Comparison of ENCODE assay signal across 13 cellular contexts in the genomic region with DNA sequence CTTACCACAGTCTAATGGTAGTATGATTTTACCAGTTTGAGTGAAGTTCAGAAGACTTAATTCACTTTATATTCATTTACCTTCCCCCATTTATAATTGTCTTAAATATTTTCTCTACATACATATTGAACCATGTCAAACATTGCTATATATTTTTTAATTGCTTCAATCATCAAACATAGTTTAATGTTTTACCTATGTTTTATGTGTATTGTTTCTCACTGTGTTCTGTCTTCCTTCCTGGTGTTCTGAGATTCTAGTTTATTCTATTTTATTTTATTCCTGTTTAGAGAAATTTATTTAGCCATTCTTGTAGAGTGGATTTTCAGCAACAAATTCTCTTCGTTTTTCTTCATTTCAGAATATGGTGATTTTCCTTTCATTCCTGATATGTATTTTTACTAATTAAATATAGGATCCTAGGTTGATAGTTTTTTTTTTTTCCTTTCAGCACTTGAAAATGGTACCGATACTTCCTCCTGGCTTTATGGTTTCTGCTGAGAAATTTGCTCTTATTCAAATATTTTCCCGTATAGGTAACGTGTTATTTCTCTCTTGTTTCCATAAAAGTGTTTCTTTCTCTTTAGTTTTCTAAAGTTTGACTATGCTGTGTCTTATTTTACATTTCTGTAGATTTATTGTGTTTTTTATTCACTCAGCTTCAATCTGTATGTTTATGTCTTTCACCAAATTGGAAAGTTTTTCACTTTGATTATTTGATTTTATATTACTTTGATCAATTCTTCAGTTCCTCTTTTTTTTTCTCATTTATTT.
DNase-seq lines count a peak whose midpoint lies in the region; ATAC-seq, FAIRE-seq and TF ChIP-seq lines count a peak whose summit lies in the region.
"Had no signal": no experiment of that assay in that cellular context is flagged by ENCODE, and none has a peak within 500 bp of the region (broad histone marks: within the 10 kb centered on the region; RNA-seq: fewer than 3 reads in every experiment).

No MANE protein-coding gene starts in this region.

- H3K9me3 ChIP-seq in GM12878 (replicated peaks; ENCODE audit: control insufficient read depth, insufficient read depth, low read length) (no peaks in the 10 kb centered on the region), mucosa of descending colon (no peaks in the 10 kb centered on the region)
- H3K9me3 ChIP-seq: BLaER1, Caco-2 had no signal

- CTCF ChIA-PET in GM12878 (lab: Yijun Ruan, JAX): no interaction called here

- in situ Hi-C loops in GM12878 (cut with MboI): no loop called here

- SMC1A ChIA-PET in GM12878 (lab: Charles Lee; ENCODE audit: uncharacterized antibody, unreplicated experiment): interaction anchor here (1.0 kb wide), 1 partner anchor 9 kb away, joined by 3 read pairs; no protein-coding TSS in a partner anchor

- H2AFZ ChIP-seq in GM12878 (ENCODE audit: control insufficient read depth, low read depth, low read length): no peak overlapping the region

- H3K79me2 ChIP-seq in GM12878 (ENCODE audit: control insufficient read depth, insufficient read depth, low read length): no peaks in the 10 kb centered on the region

- WGBS in GM12878 (ENCODE audit: insufficient coverage, insufficient replicate concordance, low lambda C conversion rate, missing lambda C conversion rate): 96% methylated on average over 4 of the region's 4 CpGs

- ATAC-seq in GM12878 (no peak), mucosa of descending colon (peak; percentile 55), GM21723 (IDR thresholded peaks at IDR 0.05; ENCODE audit: unreplicated experiment) (no peak), HG02759 (IDR thresholded peaks at IDR 0.05; ENCODE audit: unreplicated experiment) (no peak), left lobe of liver (no peak)

- intact Hi-C loops in GM12878 (cut with micrococcal nuclease; ENCODE audit: unreplicated experiment): no loop called here
- intact Hi-C loops in mucosa of descending colon (cut with DNase I, micrococcal nuclease): no loop called here

- no TSS peak for BruUV-seq in GM12878 (replicated peaks; lab: Mats Ljungman, UMichigan)

- no peak overlapping the region for H3K4me2 ChIP-seq in GM12878 (ENCODE audit: control insufficient read depth, insufficient read depth)
- H3K4me2 ChIP-seq: BLaER1 had no signal

- no peak for TF ChIP-seq EP300 in GM12878 (IDR thresholded peaks at IDR 0.05; ENCODE audit: borderline replicate concordance in 1 of 2, control insufficient read depth in 1 of 2, low read depth in 2 of 2, low read length in 2 of 2)

- peak; percentile 55 for FAIRE-seq in G401.6 (lab: Jason Lieb, UNC)
- FAIRE-seq in GM12878 (lab: Jason Lieb, UNC): no peak
- FAIRE-seq: GM12892 had no signal

- no peak for TF ChIP-seq CTCF in GM12878 (IDR thresholded peaks at IDR 0.05 in 2 of 3, conservative IDR thresholded peaks at IDR 0.05 in 1 of 3; ENCODE audit: control insufficient read depth in 2 of 3, extremely low read depth in 1 of 3, insufficient read depth in 1 of 3, low read depth in 3 of 3, low read length in 3 of 3)
- TF ChIP-seq CTCF in mucosa of descending colon (IDR thresholded peaks at IDR 0.05): no peak

- DNase-seq in GM12878 (ENCODE audit: low read depth, low spot score): no peak
- DNase-seq in mucosa of descending colon: no peak
- no peak for DNase-seq in dedifferentiated amniotic fluid mesenchymal stem cell (ENCODE audit: extremely low spot score)
- DNase-seq in left lobe of liver (ENCODE audit: low spot score): no peak
- DNase-seq: AML-193; Caco-2; CD8-positive, alpha-beta memory T cell; KG1 had no signal

- no peaks in the 10 kb centered on the region for H3K4me1 ChIP-seq in GM12878 (ENCODE audit: control insufficient read depth, insufficient read depth, low read length)
- H3K4me1 ChIP-seq in mucosa of descending colon (ENCODE audit: low read depth): no peaks in the 10 kb centered on the region
- H3K4me1 ChIP-seq: BLaER1 had no signal

- no peaks in the 10 kb centered on the region for H3K27me3 ChIP-seq in GM12878 (replicated peaks in 1 of 2; ENCODE audit: control insufficient read depth in 2 of 2, insufficient read depth in 2 of 2, low read length in 1 of 2)
- H3K27me3 ChIP-seq: BLaER1 had no signal

- H3K36me3 ChIP-seq in GM12878 (ENCODE audit: control insufficient read depth in 2 of 2, insufficient read depth in 2 of 2, low read length in 1 of 2) (no peaks in the 10 kb centered on the region), mucosa of descending colon (ENCODE audit: low read depth) (no peaks in the 10 kb centered on the region)
- H3K36me3 ChIP-seq: BLaER1 had no signal

- no peak for TF ChIP-seq POLR2A in GM12878 (IDR thresholded peaks at IDR 0.05; ENCODE audit: low read depth, low read length)

- POLR2A ChIA-PET in GM12878 (lab: Charles Lee): no interaction called here

- H3K9ac ChIP-seq in GM12878 (ENCODE audit: control insufficient read depth, insufficient read depth, low read length): no peak overlapping the region
- H3K9ac ChIP-seq: BLaER1 had no signal

- H3K27ac ChIP-seq in GM12878 (ENCODE audit: control insufficient read depth, insufficient read depth): no peak overlapping the region
- H3K27ac ChIP-seq: BLaER1 had no signal

- no peaks in the 10 kb centered on the region for H4K20me1 ChIP-seq in GM12878 (ENCODE audit: control insufficient read depth, insufficient read depth)
- H4K20me1 ChIP-seq: BLaER1 had no signal

- RAD21 ChIA-PET in GM12878 (lab: Charles Lee; ENCODE audit: unreplicated experiment): interaction anchor here (0.7 kb wide), 1 partner anchor 38 kb away, joined by 4 read pairs; no protein-coding TSS in a partner anchor

- H3K4me3 ChIP-seq in GM12878 (no peak overlapping the region), mucosa of descending colon (no peak overlapping the region)
- H3K4me3 ChIP-seq: BLaER1 had no signal

- no peak for TF ChIP-seq RAD21 in GM12878 (IDR thresholded peaks at IDR 0.05; ENCODE audit: insufficient read depth, low read depth, low read length)

TF ChIP-seq in GM12878, 131 proteins besides CTCF, POLR2A, EP300 and RAD21:
- no peak for TF ChIP-seq E2F4 (IDR thresholded peaks at IDR 0.05; ENCODE audit: low read depth, low read length)
- no peak for TF ChIP-seq MTA3 (IDR thresholded peaks at IDR 0.05; ENCODE audit: borderline replicate concordance, low read length)
- no peak for TF ChIP-seq CBFB (IDR thresholded peaks at IDR 0.05; ENCODE audit: low read depth)
- peak; percentile 21; the same call in 1 of the 2 replicates for TF ChIP-seq SPI1 (IDR thresholded peaks at IDR 0.05; ENCODE audit: borderline replicate concordance, insufficient read depth, low read depth, low read length)
- TF ChIP-seq, protein P1, sequence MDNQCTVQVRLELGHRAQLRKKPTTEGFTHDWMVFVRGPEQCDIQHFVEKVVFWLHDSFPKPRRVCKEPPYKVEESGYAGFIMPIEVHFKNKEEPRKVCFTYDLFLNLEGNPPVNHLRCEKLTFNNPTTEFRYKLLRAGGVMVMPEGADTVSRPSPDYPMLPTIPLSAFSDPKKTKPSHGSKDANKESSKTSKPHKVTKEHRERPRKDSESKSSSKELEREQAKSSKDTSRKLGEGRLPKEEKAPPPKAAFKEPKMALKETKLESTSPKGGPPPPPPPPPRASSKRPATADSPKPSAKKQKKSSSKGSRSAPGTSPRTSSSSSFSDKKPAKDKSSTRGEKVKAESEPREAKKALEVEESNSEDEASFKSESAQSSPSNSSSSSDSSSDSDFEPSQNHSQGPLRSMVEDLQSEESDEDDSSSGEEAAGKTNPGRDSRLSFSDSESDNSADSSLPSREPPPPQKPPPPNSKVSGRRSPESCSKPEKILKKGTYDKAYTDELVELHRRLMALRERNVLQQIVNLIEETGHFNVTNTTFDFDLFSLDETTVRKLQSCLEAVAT (IDR thresholded peaks at IDR 0.05): no peak
- no peak for TF ChIP-seq IKZF1 (conservative IDR thresholded peaks at IDR 0.05)
